In the genomic region with DNA sequence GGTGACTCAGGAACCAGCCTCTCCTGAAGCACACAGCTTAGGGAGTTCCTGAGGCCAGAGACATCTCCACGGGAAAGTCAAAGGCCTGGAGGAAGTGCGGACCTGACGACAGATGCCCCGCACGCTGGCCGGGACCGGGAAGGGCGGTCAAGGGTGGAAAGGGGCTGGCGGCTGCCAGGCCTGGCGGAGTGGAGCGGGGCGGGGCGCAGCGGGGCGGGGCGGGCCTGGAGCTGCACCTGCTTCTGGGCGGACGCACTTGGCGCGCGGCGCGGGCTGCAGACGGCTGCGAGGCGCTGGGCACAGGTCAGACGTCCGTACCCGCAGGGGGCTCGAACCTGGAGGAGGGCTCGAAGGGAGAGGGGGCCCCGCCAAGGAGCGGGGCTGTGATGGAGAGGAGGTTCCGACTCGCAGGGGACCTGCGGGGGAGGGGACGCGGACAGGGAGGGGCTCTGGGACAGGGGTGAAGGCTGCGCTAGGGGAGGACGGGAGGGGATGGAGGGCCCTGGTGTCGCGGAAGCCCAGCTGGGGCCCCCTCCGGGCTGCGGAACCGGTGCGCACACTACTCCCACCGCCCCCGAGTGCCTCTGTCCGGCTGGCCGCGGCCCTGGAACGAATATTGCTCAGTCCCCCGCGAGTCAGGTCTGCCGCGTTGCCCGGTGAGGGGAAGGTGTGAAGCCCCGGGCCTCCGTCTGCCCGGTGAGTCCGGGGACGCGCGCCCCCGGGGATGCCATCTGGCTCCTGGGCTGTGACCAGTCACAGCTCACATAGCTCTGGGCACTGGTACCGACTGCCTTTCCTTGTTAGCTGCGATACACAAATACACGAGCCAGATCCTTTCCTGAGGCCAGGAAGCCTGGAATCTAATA, we compare ENCODE assay signal across 8 cellular contexts. TPM values are rescaled to one million over a fixed set of nuclear protein-coding genes. Genes with fewer than 3 reads are reported as not detected.
DNase-seq lines count a peak whose midpoint lies in the region; ATAC-seq and TF ChIP-seq lines count a peak whose summit lies in the region.

Gene TMEM45B (plus strand): TSS at position 253 of the 866 bp plus-strand sequence. CDS start 36,635 bp downstream, outside the sequence.

- no peak within 1 kb of the TSS for H2BK15ac ChIP-seq in mesenchymal stem cell (ENCODE audit: low read depth, poor library complexity, severe bottlenecking)

- no peak within 1 kb of the TSS for H2AFZ ChIP-seq in mesenchymal stem cell (ENCODE audit: low read depth, low read length)

- H3K18ac ChIP-seq in mesenchymal stem cell (ENCODE audit: low read depth in 1 of 2, low read length in 2 of 2): no peak within 1 kb of the TSS

- no peak within 1 kb of the TSS for H2AK5ac ChIP-seq in mesenchymal stem cell (ENCODE audit: low read length, severe bottlenecking)

- no peak within 1 kb of the TSS for H3K4me2 ChIP-seq in mesenchymal stem cell (ENCODE audit: low read length, poor library complexity, severe bottlenecking)

- H3K23ac ChIP-seq in mesenchymal stem cell (ENCODE audit: low read length in 2 of 2): no peak within 1 kb of the TSS

- H3K4me1 ChIP-seq in Caco-2: peaks cover 25% of the 10 kb centered on the region
- H3K4me1 ChIP-seq in Panc1 (ENCODE audit: control insufficient read depth, insufficient read depth, low read length): 0 out of 2 replicates have a peak, but pooled peaks cover 6% of the 10 kb centered on the region
- peaks cover 2% of the 10 kb centered on the region for H3K4me1 ChIP-seq in urinary bladder (ENCODE audit: insufficient read depth)
- H3K4me1 ChIP-seq in mesenchymal stem cell (ENCODE audit: control insufficient read depth, insufficient read depth, low read depth, low read length): peaks cover 5% of the 10 kb centered on the region

- H3K27me3 ChIP-seq in Caco-2 (replicated peaks; ENCODE audit: control insufficient read depth, insufficient read depth, low read length) (no peaks in the 10 kb centered on the region), Panc1 (ENCODE audit: control insufficient read depth, insufficient read depth, low read length) (peaks cover 18% of the 10 kb centered on the region), mesenchymal stem cell (ENCODE audit: control insufficient read depth in 1 of 2, insufficient read depth in 1 of 2, low read length in 2 of 2) (peaks cover 29 to 48% of the 10 kb centered on the region in 2 experiments)

- BruUV-seq in Caco-2 (replicated peaks; lab: Mats Ljungman, UMichigan) (TSS peak; percentile 20), Panc1 (replicated peaks; lab: Mats Ljungman, UMichigan) (no TSS peak)

- peak within 1 kb of the TSS; percentile 97 for H3K27ac Mint-ChIP-seq in Caco-2 (ENCODE audit: unreplicated experiment)

- in situ Hi-C loops in Panc1 (cut with HindIII; ENCODE audit: low pct_unique_long_range_greater_than_20kb, low sequenced_read_pairs): no loop called here

- H2BK12ac ChIP-seq in mesenchymal stem cell (ENCODE audit: low read length in 2 of 2): no peak within 1 kb of the TSS

- H3K14ac ChIP-seq in mesenchymal stem cell (ENCODE audit: low read length in 2 of 2): no peak within 1 kb of the TSS

- DNase-seq in Caco-2 (peak; percentile 83 to 86), Panc1 (ENCODE audit: low read depth, low spot score) (no peak), cerebellar cortex (ENCODE audit: low spot score) (peak; percentile 3), mucosa of gallbladder (ENCODE audit: low spot score) (peak; percentile 45), SIG-M5 treated with dmso at 0.1 percent for 504 hours (lab: John Stamatoyannopoulos, UW; ENCODE audit: unreplicated experiment) (no peak), Ammon's horn (ENCODE audit: low spot score) (no peak), mesenchymal stem cell (no peak)

- intact Hi-C loops in Caco-2 (cut with micrococcal nuclease; ENCODE audit: unreplicated experiment): loop anchor here (2.0 kb wide), 1 partner anchor 15 kb away; no protein-coding TSS in a partner anchor
- intact Hi-C loops in Panc1 (cut with micrococcal nuclease; ENCODE audit: unreplicated experiment): no loop called here

- no peaks in the 10 kb centered on the region for H3K79me1 ChIP-seq in mesenchymal stem cell (replicated peaks; ENCODE audit: low read length, poor library complexity, severe bottlenecking)

- H2BK5ac ChIP-seq in mesenchymal stem cell (ENCODE audit: low read depth, low read length, poor library complexity, severe bottlenecking): no peak within 1 kb of the TSS

- H3K9me3 Mint-ChIP-seq in Caco-2 (ENCODE audit: unreplicated experiment): no peaks in the 10 kb centered on the region

- no peak within 1 kb of the TSS for H4K8ac ChIP-seq in mesenchymal stem cell (ENCODE audit: low read length)

- WGBS in urinary bladder: 1% methylated on average over 68 of the region's 68 CpGs
- WGBS in mesenchymal stem cell: 5% methylated on average over 56 of the region's 68 CpGs

- H3K9me3 ChIP-seq in Caco-2 (no peaks in the 10 kb centered on the region), Panc1 (ENCODE audit: control insufficient read depth, insufficient read depth, low read depth, low read length) (no peaks in the 10 kb centered on the region), mesenchymal stem cell (ENCODE audit: control insufficient read depth, low read length) (peaks cover 6% of the 10 kb centered on the region)

- POLR2A ChIA-PET in Caco-2 (lab: Charles Lee) (interaction anchor here (0.6 to 3.2 kb wide), 8 partner anchors 12 to 156 kb away, joined by 3 to 35 read pairs (median 4); no protein-coding TSS in a partner anchor), Panc1 (lab: Charles Lee) (interaction anchor here (0.7 kb wide), 1 partner anchor 31 kb away, joined by 3 read pairs; no protein-coding TSS in a partner anchor)

- H3K9ac ChIP-seq in mesenchymal stem cell (ENCODE audit: low read length): no peak within 1 kb of the TSS

- no peaks in the 10 kb centered on the region; the same call in 1 of the 2 replicates for H3K36me3 ChIP-seq in Caco-2 (ENCODE audit: control insufficient read depth, insufficient read depth, low read length)
- no peaks in the 10 kb centered on the region for H3K36me3 ChIP-seq in Panc1 (ENCODE audit: control insufficient read depth, insufficient read depth, low read length)
- no peaks in the 10 kb centered on the region for H3K36me3 ChIP-seq in urinary bladder (ENCODE audit: insufficient read depth)
- H3K36me3 ChIP-seq in mesenchymal stem cell (ENCODE audit: control insufficient read depth in 1 of 2, insufficient read depth in 2 of 2, low read depth in 1 of 2, low read length in 2 of 2): no peaks in the 10 kb centered on the region

- no peak within 1 kb of the TSS for H3K27ac ChIP-seq in Panc1 (ENCODE audit: low read length)
- no peak within 1 kb of the TSS for H3K27ac ChIP-seq in urinary bladder (ENCODE audit: low read depth)
- no peak within 1 kb of the TSS for H3K27ac ChIP-seq in mesenchymal stem cell (ENCODE audit: low read length, poor library complexity, severe bottlenecking)

- CTCF ChIA-PET in Caco-2 (lab: Charles Lee): interaction anchor here (0.6 to 0.9 kb wide), 5 partner anchors 25 to 158 kb away, joined by 3 to 6 read pairs (median 4); no protein-coding TSS in a partner anchor
- CTCF ChIA-PET in Panc1 (lab: Charles Lee): no interaction called here

- H4K91ac ChIP-seq in mesenchymal stem cell (ENCODE audit: low read length): no peak within 1 kb of the TSS

- no peak within 1 kb of the TSS for H3K4ac ChIP-seq in mesenchymal stem cell (ENCODE audit: low read depth in 1 of 2, low read length in 2 of 2)

- no peaks in the 10 kb centered on the region for H3K27me3 Mint-ChIP-seq in Caco-2 (ENCODE audit: insufficient read depth, unreplicated experiment)

- ATAC-seq in Panc1: peak; percentile 70

- peaks cover 40% of the 10 kb centered on the region for H3K36me3 Mint-ChIP-seq in Caco-2 (ENCODE audit: insufficient read depth, unreplicated experiment)

- H3K4me3 ChIP-seq in Caco-2 (ENCODE audit: low read depth, low read length) (peak within 1 kb of the TSS; percentile 69), Panc1 (ENCODE audit: low read depth in 2 of 2, low read length in 2 of 2) (peak within 1 kb of the TSS; percentile 34 to 46), urinary bladder (ENCODE audit: low read depth, low read length) (peak within 1 kb of the TSS; percentile 32), mesenchymal stem cell (ENCODE audit: insufficient read depth in 1 of 2, low read depth in 1 of 2, low read length in 2 of 2) (no peak within 1 kb of the TSS)

- H2BK120ac ChIP-seq in mesenchymal stem cell (ENCODE audit: low read depth, low read length): no peak within 1 kb of the TSS

- H3K4me1 Mint-ChIP-seq in Caco-2 (ENCODE audit: low read depth, unreplicated experiment): peaks cover 47% of the 10 kb centered on the region

- no peak for TF ChIP-seq CTCF in Caco-2 (IDR thresholded peaks at IDR 0.05; ENCODE audit: insufficient read depth in 1 of 2, low read depth in 1 of 2, low read length in 1 of 2, severe bottlenecking in 1 of 2, unreplicated experiment in 1 of 2)
- TF ChIP-seq CTCF in Panc1 (IDR thresholded peaks at IDR 0.05): no peak

- peak within 1 kb of the TSS; percentile 98 for H3K4me3 Mint-ChIP-seq in Caco-2 (ENCODE audit: unreplicated experiment)

RNA-seq across cellular contexts. Expression of gene TMEM45B, which starts in this region (rescaled TPM):
- total RNA-seq in Caco-2 (2022): 58.2 and 60.0 TPM in 2 replicates
- total RNA-seq in Panc1 (2021; ENCODE audit: unreplicated experiment): 2.6 TPM
- 1.7 TPM for polyA plus RNA-seq in Panc1 (2012; ENCODE audit: insufficient read length)
- total RNA-seq in mucosa of gallbladder: 86.0 TPM
- 18.2 TPM for total RNA-seq in urinary bladder
- 4.5 TPM for polyA plus RNA-seq in urinary bladder
- not detected for polyA plus RNA-seq in mesenchymal stem cell (2013, experiment 1 of 2)
- polyA plus RNA-seq in mesenchymal stem cell (2013, experiment 2 of 2): not detected

Comparison
In these comparisons a context has a peak if more than half of its experiments do, and no peak if none do; other contexts are left out.
1. DNase-seq: peak in Caco-2 (2 of 2), cerebellar cortex (single experiment) and mucosa of gallbladder (single experiment); none in Panc1 (single experiment), SIG-M5 treated with dmso at 0.1 percent for 504 hours (single experiment), Ammon's horn (single experiment) and mesenchymal stem cell (single experiment).
2. H3K4me3 ChIP-seq: peak in Caco-2 (single experiment), Panc1 (2 of 2) and urinary bladder (single experiment); none in mesenchymal stem cell (0 of 2).